In genomic region chr1:47527653-47528272, GRCh38 we compare ENCODE assay signal across 10 cellular contexts.
DNase-seq lines count a peak whose midpoint lies in the region; ATAC-seq and TF ChIP-seq lines count a peak whose summit lies in the region.
"Had no signal": no experiment of that assay in that cellular context is flagged by ENCODE, and none has a peak within 500 bp of the region (broad histone marks: within the 10 kb centered on the region; RNA-seq: fewer than 3 reads in every experiment).

No MANE protein-coding gene starts in this region.

- peak; percentile 56 for TF ChIP-seq CTCF in lower lobe of right lung (IDR thresholded peaks at IDR 0.05)
- TF ChIP-seq CTCF in GM13976 (IDR thresholded peaks at IDR 0.05; ENCODE audit: borderline replicate concordance, control extremely low read depth, extremely low read depth, insufficient read depth, missing control alignments), result no peak

- peaks cover 13% of the 10 kb centered on the region for H3K9me3 ChIP-seq in lower lobe of right lung

- H3K9me3 Mint-ChIP-seq in activated CD8-positive, alpha-beta T cell treated with anti-CD3 and anti-CD28 coated beads, Interleukin-2, amount 10 ng/mL, durations not matched to agents 7 days and 5 days (ENCODE audit: insufficient read depth), result no peaks in the 10 kb centered on the region

- H3K4me1 ChIP-seq in lower lobe of right lung, result peaks cover under 1% of the 10 kb centered on the region

- POLR2A ChIA-PET in activated CD8-positive, alpha-beta T cell treated with anti-CD3 and anti-CD28 coated beads, Interleukin-2, amount 10 ng/mL, durations not matched to agents 7 days and 5 days (lab: Charles Lee), result no interaction called here

- peaks cover 6% of the 10 kb centered on the region for H3K27me3 ChIP-seq in lower lobe of right lung (ENCODE audit: low read depth)

- no peak overlapping the region for H3K4me3 ChIP-seq in lower lobe of right lung

- H3K27ac ChIP-seq in lower lobe of right lung, result no peak overlapping the region

- H3K4me3 Mint-ChIP-seq in activated CD8-positive, alpha-beta T cell treated with anti-CD3 and anti-CD28 coated beads, Interleukin-2, amount 10 ng/mL, durations not matched to agents 7 days and 5 days, result no peak overlapping the region
- H3K4me3 Mint-ChIP-seq: activated T-cell treated with anti-CD3 and anti-CD28 coated beads, Interleukin-2, amount 50 U/mL, for 24 hours had no signal

- DNase-seq in ELF-1 (ENCODE audit: low read depth, low spot score) (peak; percentile 84), KBM-7 (peak; percentile 60), lower lobe of right lung (no peak), GM13976 (ENCODE audit: low spot score) (no peak), kidney glomerular epithelial cell (lab: John Stamatoyannopoulos, UW) (no peak)
- peak; percentile 33 for DNase-seq in activated CD8-positive, alpha-beta T cell treated with anti-CD3 and anti-CD28 coated beads, Interleukin-2, amount 10 ng/mL, durations not matched to agents 7 days and 5 days
- DNase-seq in stimulated activated CD4-positive, alpha-beta T cell treated with anti-CD3 and anti-CD28 coated beads, Interleukin-12 subunit alpha, Interleukin-12 subunit beta, amount 100 ng/mL, for 4 hours, result no peak
- DNase-seq: activated T-cell treated with anti-CD3 and anti-CD28 coated beads, Interleukin-2, amount 50 U/mL, for 24 hours; NCI-H1092 had no signal

- H3K4me1 Mint-ChIP-seq in activated CD8-positive, alpha-beta T cell treated with anti-CD3 and anti-CD28 coated beads, Interleukin-2, amount 10 ng/mL, durations not matched to agents 7 days and 5 days (ENCODE audit: low read depth), result no peaks in the 10 kb centered on the region

- peaks cover 43% of the 10 kb centered on the region for H3K27me3 Mint-ChIP-seq in activated CD8-positive, alpha-beta T cell treated with anti-CD3 and anti-CD28 coated beads, Interleukin-2, amount 10 ng/mL, durations not matched to agents 7 days and 5 days (ENCODE audit: low read depth)

- intact Hi-C loops in lower lobe of right lung (cut with DNase I), result no loop called here

- no peak overlapping the region for H3K27ac Mint-ChIP-seq in activated CD8-positive, alpha-beta T cell treated with anti-CD3 and anti-CD28 coated beads, Interleukin-2, amount 10 ng/mL, durations not matched to agents 7 days and 5 days
- H3K27ac Mint-ChIP-seq: activated T-cell treated with anti-CD3 and anti-CD28 coated beads, Interleukin-2, amount 50 U/mL, for 24 hours had no signal

- CTCF ChIA-PET in activated CD8-positive, alpha-beta T cell treated with anti-CD3 and anti-CD28 coated beads, Interleukin-2, amount 10 ng/mL, durations not matched to agents 7 days and 5 days (lab: Charles Lee), result interaction anchor here (0.7 to 2.3 kb wide), 4 partner anchors 56 to 198 kb away, joined by 3 to 13 read pairs (median 4); no protein-coding TSS in a partner anchor

- in situ Hi-C loops in KBM-7 (cut with MboI; ENCODE audit: low pct_unique_long_range_greater_than_20kb, low sequenced_read_pairs), result no loop called here
- in situ Hi-C loops in GM13976 (cut with MboI; ENCODE audit: low sequenced_read_pairs, unreplicated experiment), result no loop called here

- H3K36me3 ChIP-seq in lower lobe of right lung, result no peaks in the 10 kb centered on the region

- H3K36me3 Mint-ChIP-seq in activated CD8-positive, alpha-beta T cell treated with anti-CD3 and anti-CD28 coated beads, Interleukin-2, amount 10 ng/mL, durations not matched to agents 7 days and 5 days (ENCODE audit: low read depth), result no peaks in the 10 kb centered on the region

- no peak for ATAC-seq in activated CD8-positive, alpha-beta T cell treated with anti-CD3 and anti-CD28 coated beads, Interleukin-2, amount 10 ng/mL, durations not matched to agents 7 days and 5 days
- ATAC-seq in lower lobe of right lung, result peak; percentile 83 to 88
- ATAC-seq in GM18498 (IDR thresholded peaks at IDR 0.05; ENCODE audit: unreplicated experiment), result no peak

Comparison
In these comparisons a context has a peak if more than half of its experiments do, and no peak if none do; other contexts are left out.
1. DNase-seq: peak in ELF-1 (single experiment), KBM-7 (single experiment) and activated CD8-positive, alpha-beta T cell treated with anti-CD3 and anti-CD28 coated beads, Interleukin-2, amount 10 ng/mL, durations not matched to agents 7 days and 5 days (single experiment); none in lower lobe of right lung (single experiment), GM13976 (single experiment), stimulated activated CD4-positive, alpha-beta T cell treated with anti-CD3 and anti-CD28 coated beads, Interleukin-12 subunit alpha, Interleukin-12 subunit beta, amount 100 ng/mL, for 4 hours (single experiment) and kidney glomerular epithelial cell (single experiment).
2. ATAC-seq: peak in lower lobe of right lung (2 of 2); none in activated CD8-positive, alpha-beta T cell treated with anti-CD3 and anti-CD28 coated beads, Interleukin-2, amount 10 ng/mL, durations not matched to agents 7 days and 5 days (single experiment) and GM18498 (single experiment).